In the genomic region with DNA sequence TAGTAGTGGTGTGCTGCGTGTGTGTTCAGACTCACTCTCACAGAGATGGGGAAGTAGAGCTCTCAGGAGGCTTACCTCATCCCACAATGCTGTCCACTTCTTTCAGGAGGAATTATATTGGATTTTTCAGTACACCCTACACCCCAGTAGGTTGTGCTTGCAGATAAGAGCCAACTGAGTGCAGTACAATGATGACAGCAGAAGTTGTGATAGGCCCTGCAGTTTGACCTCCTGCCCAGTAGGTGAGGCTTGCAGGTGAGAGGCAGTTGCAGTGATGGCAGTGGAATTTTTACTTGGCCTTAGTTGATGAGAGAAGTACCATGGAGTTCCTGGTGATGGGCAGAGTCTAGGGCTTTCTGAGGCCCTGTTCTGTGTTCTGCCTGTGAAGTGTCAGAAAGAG, we compare ENCODE assay signal across 25 cellular contexts.
"Had no signal": no experiment of that assay in that cellular context is flagged by ENCODE, and none has a peak within 500 bp of the region (broad histone marks: within the 10 kb centered on the region; RNA-seq: fewer than 3 reads in every experiment).

No MANE protein-coding gene starts in this region.

- H3K27me3 ChIP-seq: brain microvascular endothelial cell, cardiac muscle cell, Peyer's patch, SJCRH30 had no signal

- H3K4me1 ChIP-seq: Peyer's patch, SJCRH30 had no signal

- H3K4me3 ChIP-seq: cardiac muscle cell, Peyer's patch, SJCRH30 had no signal

- H3K4me3 Mint-ChIP-seq: activated CD4-positive, alpha-beta memory T cell treated with anti-CD3 and anti-CD28 coated beads, Interleukin-2, amount 10 ng/mL, durations not matched to agents 7 days and 5 days; activated CD4-positive, alpha-beta T cell treated with anti-CD3 and anti-CD28 coated beads for 36 hours; activated naive CD4-positive, alpha-beta T cell treated with anti-CD3 and anti-CD28 coated beads for 36 hours; activated naive CD8-positive, alpha-beta T cell treated with anti-CD3 and anti-CD28 coated beads for 36 hours; activated T-helper 17 cell treated with anti-CD3 and anti-CD28 coated beads, Interleukin-2, amount 50 U/mL, for 72 hours had no signal

- H3K4me1 Mint-ChIP-seq: activated CD4-positive, alpha-beta memory T cell treated with anti-CD3 and anti-CD28 coated beads, Interleukin-2, amount 10 ng/mL, durations not matched to agents 7 days and 5 days; activated CD4-positive, alpha-beta T cell treated with anti-CD3 and anti-CD28 coated beads for 36 hours; activated naive CD8-positive, alpha-beta T cell treated with anti-CD3 and anti-CD28 coated beads for 36 hours; activated T-helper 17 cell treated with anti-CD3 and anti-CD28 coated beads, Interleukin-2, amount 50 U/mL, for 72 hours had no signal

- H3K27ac ChIP-seq: brain microvascular endothelial cell, cardiac muscle cell, Peyer's patch, RWPE1, SJCRH30, VCaP had no signal

- H3K9me3 Mint-ChIP-seq: activated CD4-positive, alpha-beta memory T cell treated with anti-CD3 and anti-CD28 coated beads, Interleukin-2, amount 10 ng/mL, durations not matched to agents 7 days and 5 days had no signal

- H3K27me3 Mint-ChIP-seq: activated CD4-positive, alpha-beta memory T cell treated with anti-CD3 and anti-CD28 coated beads, Interleukin-2, amount 10 ng/mL, durations not matched to agents 7 days and 5 days; activated CD4-positive, alpha-beta T cell treated with anti-CD3 and anti-CD28 coated beads for 36 hours; activated naive CD8-positive, alpha-beta T cell treated with anti-CD3 and anti-CD28 coated beads for 36 hours; activated T-helper 17 cell treated with anti-CD3 and anti-CD28 coated beads, Interleukin-2, amount 50 U/mL, for 72 hours had no signal

- H3K27ac Mint-ChIP-seq: activated CD4-positive, alpha-beta memory T cell treated with anti-CD3 and anti-CD28 coated beads, Interleukin-2, amount 10 ng/mL, durations not matched to agents 7 days and 5 days; activated CD4-positive, alpha-beta T cell treated with anti-CD3 and anti-CD28 coated beads for 36 hours; activated naive CD4-positive, alpha-beta T cell treated with anti-CD3 and anti-CD28 coated beads for 36 hours; activated naive CD8-positive, alpha-beta T cell treated with anti-CD3 and anti-CD28 coated beads for 36 hours; activated T-helper 17 cell treated with anti-CD3 and anti-CD28 coated beads, Interleukin-2, amount 50 U/mL, for 72 hours had no signal

- H3K36me3 ChIP-seq: brain microvascular endothelial cell, cardiac muscle cell, Peyer's patch, SJCRH30 had no signal

- H3K36me3 Mint-ChIP-seq: activated naive CD8-positive, alpha-beta T cell treated with anti-CD3 and anti-CD28 coated beads for 36 hours had no signal

- H3K9me3 ChIP-seq: Peyer's patch, SJCRH30, SK-N-SH had no signal

- ATAC-seq: activated CD4-positive, alpha-beta T cell treated with anti-CD3 and anti-CD28 coated beads for 36 hours; activated T-helper 17 cell treated with anti-CD3 and anti-CD28 coated beads, Interleukin-2, amount 50 U/mL, for 72 hours had no signal

- DNase-seq: activated CD4-positive, alpha-beta memory T cell treated with anti-CD3 and anti-CD28 coated beads, Interleukin-2, amount 10 ng/mL, durations not matched to agents 7 days and 5 days; activated CD4-positive, alpha-beta T cell treated with anti-CD3 and anti-CD28 coated beads for 36 hours; activated CD4-positive, alpha-beta T cell treated with anti-CD3 and anti-CD28 coated beads, Interleukin-2, amount 50 U/mL, for 1 hour; activated gamma-delta T cell; activated naive CD4-positive, alpha-beta T cell treated with anti-CD3 and anti-CD28 coated beads for 36 hours; activated naive CD8-positive, alpha-beta T cell treated with anti-CD3 and anti-CD28 coated beads for 36 hours; activated T-cell treated with anti-CD3 and anti-CD28 coated beads for 4 hours; activated T-cell treated with anti-CD3 and anti-CD28 coated beads, Interleukin-2, amount 50 U/mL, for 48 hours; brain microvascular endothelial cell; Karpas-422; NCI-H146; NCI-H187 treated with DMSO at 0.1 percent for 48 hours; NCI-H2081 treated with DMSO at 0.1 percent for 48 hours; NCI-H446 treated with DMSO at 0.1 percent for 48 hours; NCI-H774; NK-92 treated with Interleukin-12 subunit alpha and Interleukin-12 subunit beta, amount 100 ng/mL, for 24 hours; Peyer's patch; Right ventricle myocardium superior; SJCRH30; SK-N-SH; T-helper 1 cell had no signal
